In genomic region chr16:1531638-1531910, GRCh38 we compare ENCODE assay signal across 20 cellular contexts. TPM values are rescaled to one million over a fixed set of nuclear protein-coding genes. Genes with fewer than 3 reads are reported as not detected.
DNase-seq lines count a peak whose midpoint lies in the region; ATAC-seq and TF ChIP-seq lines count a peak whose summit lies in the region.
"Had no signal": no experiment of that assay in that cellular context is flagged by ENCODE, and none has a peak within 500 bp of the region (broad histone marks: within the 10 kb centered on the region; RNA-seq: fewer than 3 reads in every experiment).

No MANE protein-coding gene starts in this region.

- TF ChIP-seq EP300 in upper lobe of left lung (IDR thresholded peaks at IDR 0.05), result no peak

- H3K27me3 ChIP-seq in right atrium auricular region (no peaks in the 10 kb centered on the region), prostate gland (replicated peaks; ENCODE audit: insufficient read depth) (no peaks in the 10 kb centered on the region), upper lobe of left lung (no peaks in the 10 kb centered on the region)

- 77% methylated on average over 12 of the region's 14 CpGs for WGBS in prostate gland
- WGBS in upper lobe of left lung, 2 donors, result 80 to 92% methylated on average over 14 of the region's 14 CpGs

- no peak overlapping the region for H3K4me3 Mint-ChIP-seq in activated CD4-positive, alpha-beta T cell treated with anti-CD3 and anti-CD28 coated beads, Interleukin-2, amount 10 ng/mL, durations not matched to agents 7 days and 5 days
- H3K4me3 Mint-ChIP-seq: neural crest cell; T-helper 1 cell treated with Interleukin-12 subunit alpha and Interleukin-12 subunit beta and Interleukin-4 antibody, amounts not matched to agents 30 μg/mL and 1 μg/mL, for 36 hours had no signal

- H3K9me3 Mint-ChIP-seq in activated CD4-positive, alpha-beta T cell treated with anti-CD3 and anti-CD28 coated beads, Interleukin-2, amount 10 ng/mL, durations not matched to agents 7 days and 5 days, result no peaks in the 10 kb centered on the region
- H3K9me3 Mint-ChIP-seq: activated naive CD4-positive, alpha-beta T cell treated with anti-CD3 and anti-CD28 coated beads, Interleukin-2, amount 50 U/mL, for 72 hours; CD4-positive, CD25-positive, alpha-beta regulatory T cell; neural crest cell; T-helper 1 cell treated with Interleukin-12 subunit alpha and Interleukin-12 subunit beta and Interleukin-4 antibody, amounts not matched to agents 30 μg/mL and 1 μg/mL, for 36 hours had no signal

- H3K27me3 Mint-ChIP-seq in activated CD4-positive, alpha-beta T cell treated with anti-CD3 and anti-CD28 coated beads, Interleukin-2, amount 10 ng/mL, durations not matched to agents 7 days and 5 days, result no peaks in the 10 kb centered on the region
- H3K27me3 Mint-ChIP-seq: CD4-positive, CD25-positive, alpha-beta regulatory T cell had no signal

- H3K4me1 ChIP-seq in right atrium auricular region (peaks cover 0 to 72% of the 10 kb centered on the region in 2 donors), prostate gland (replicated peaks) (no peaks in the 10 kb centered on the region), upper lobe of left lung (peaks cover 44 to 75% (median 51%) of the 10 kb centered on the region in 4 donors)

- peaks cover 9% of the 10 kb centered on the region for H3K36me3 ChIP-seq in right atrium auricular region
- H3K36me3 ChIP-seq in prostate gland, result no peaks in the 10 kb centered on the region
- H3K36me3 ChIP-seq in upper lobe of left lung, result peaks cover 0 to 19% (median 12%) of the 10 kb centered on the region in 4 donors

- H3K27ac Mint-ChIP-seq in activated CD4-positive, alpha-beta T cell treated with anti-CD3 and anti-CD28 coated beads, Interleukin-2, amount 10 ng/mL, durations not matched to agents 7 days and 5 days, result peak overlapping the region; percentile 25
- H3K27ac Mint-ChIP-seq: T-helper 1 cell treated with Interleukin-12 subunit alpha and Interleukin-12 subunit beta and Interleukin-4 antibody, amounts not matched to agents 30 μg/mL and 1 μg/mL, for 36 hours had no signal

- H3K4me3 ChIP-seq in right atrium auricular region, result peak overlapping the region in 1 of 2 donors; percentile 66
- no peak overlapping the region for H3K4me3 ChIP-seq in prostate gland
- H3K4me3 ChIP-seq in upper lobe of left lung, result peak overlapping the region in 3 of 4 donors; percentile 11 to 87 (median 75)

- TF ChIP-seq POLR2A in prostate gland (IDR thresholded peaks at IDR 0.05), result no peak
- no peak for TF ChIP-seq POLR2A in upper lobe of left lung (IDR thresholded peaks at IDR 0.05)

- CTCF ChIA-PET in activated CD4-positive, alpha-beta T cell treated with anti-CD3 and anti-CD28 coated beads, Interleukin-2, amount 10 ng/mL, durations not matched to agents 7 days and 5 days (lab: Charles Lee), result no interaction called here

- no peak for DNase-seq in activated CD4-positive, alpha-beta T cell treated with anti-CD3 and anti-CD28 coated beads, Interleukin-2, amount 10 ng/mL, durations not matched to agents 7 days and 5 days
- no peak for DNase-seq in activated CD4-positive, alpha-beta T cell treated with anti-CD3 and anti-CD28 coated beads for 1 hour
- DNase-seq in right atrium auricular region (ENCODE audit: low spot score), result no peak
- DNase-seq in prostate gland (ENCODE audit: low spot score), result no peak
- DNase-seq in upper lobe of left lung, result peak in 1 of 2 donors; percentile 73
- DNase-seq in effector CD8-positive, alpha-beta T cell (lab: John Stamatoyannopoulos, UW), result no peak
- DNase-seq: activated CD8-positive, alpha-beta memory T cell treated with anti-CD3 and anti-CD28 coated beads, Interleukin-2, amount 50 U/mL, for 48 hours; CD4-positive, CD25-positive, alpha-beta regulatory T cell; central memory CD4-positive, alpha-beta T cell; head of caudate nucleus; NCI-H1930; NCI-H748 treated with DMSO at 0.1 percent for 48 hours had no signal

- intact Hi-C loops in prostate gland (cut with DNase I), result loop anchor here (5.0 kb wide), 1 partner anchor 81 kb away; the partner anchor contains the start of genes CRAMP1 and IFT140

- H3K4me1 Mint-ChIP-seq in activated CD4-positive, alpha-beta T cell treated with anti-CD3 and anti-CD28 coated beads, Interleukin-2, amount 10 ng/mL, durations not matched to agents 7 days and 5 days, result peaks cover 42% of the 10 kb centered on the region

- no peaks in the 10 kb centered on the region for H3K9me3 ChIP-seq in right atrium auricular region
- H3K9me3 ChIP-seq in prostate gland, result no peaks in the 10 kb centered on the region
- H3K9me3 ChIP-seq in upper lobe of left lung, result no peaks in the 10 kb centered on the region

- ATAC-seq in upper lobe of left lung (ENCODE audit: low FRiP score in 2 of 2), result no peak
- no peak for ATAC-seq in GM19035 (IDR thresholded peaks at IDR 0.05; ENCODE audit: unreplicated experiment)
- no peak for ATAC-seq in HG02759 (IDR thresholded peaks at IDR 0.05; ENCODE audit: unreplicated experiment)
- ATAC-seq: activated naive CD4-positive, alpha-beta T cell treated with anti-CD3 and anti-CD28 coated beads, Interleukin-2, amount 50 U/mL, for 72 hours; Panc1 had no signal

- TF ChIP-seq CTCF in right atrium auricular region (IDR thresholded peaks at IDR 0.05) (no peak), prostate gland (IDR thresholded peaks at IDR 0.05) (no peak), upper lobe of left lung (IDR thresholded peaks at IDR 0.05) (no peak)

- POLR2A ChIA-PET in activated CD4-positive, alpha-beta T cell treated with anti-CD3 and anti-CD28 coated beads, Interleukin-2, amount 10 ng/mL, durations not matched to agents 7 days and 5 days (lab: Charles Lee), result no interaction called here

- H3K27ac ChIP-seq in right atrium auricular region (peak overlapping the region; percentile 88 to 96), prostate gland (peak overlapping the region; percentile 81 to 87), upper lobe of left lung (peak overlapping the region; percentile 93 to 97 (median 96))
- H3K27ac ChIP-seq: 22Rv1 had no signal

- peaks cover 23% of the 10 kb centered on the region for H3K36me3 Mint-ChIP-seq in activated CD4-positive, alpha-beta T cell treated with anti-CD3 and anti-CD28 coated beads, Interleukin-2, amount 10 ng/mL, durations not matched to agents 7 days and 5 days (ENCODE audit: low read depth)

RNA-seq across cellular contexts. Expression of gene TMEM204, which starts 1.9 kb away (rescaled TPM):
- 10 to 100 TPM; 60.6 to 73.5 TPM for total RNA-seq in activated CD4-positive, alpha-beta T cell treated with anti-CD3 and anti-CD28 coated beads, Interleukin-2, amount 10 ng/mL, durations not matched to agents 7 days and 5 days
- total RNA-seq in right atrium auricular region, result 10 to 100 TPM; 35.1 to 42.2 TPM
- total RNA-seq in prostate gland, result 10 to 100 TPM; 20.7 to 33.9 TPM
- total RNA-seq in upper lobe of left lung, result 100 to 1,000 TPM in 1 of 6 donors, 10 to 100 TPM in 5; 31.4 to 112 (median 48.4) TPM
- total RNA-seq: M059J had no signal

RNA-seq across cellular contexts. Expression of gene TELO2, which starts 38.4 kb away (rescaled TPM):
- 10 to 100 TPM; 49.1 to 65.5 TPM for total RNA-seq in activated CD4-positive, alpha-beta T cell treated with anti-CD3 and anti-CD28 coated beads, Interleukin-2, amount 10 ng/mL, durations not matched to agents 7 days and 5 days
- 10 to 100 TPM; 11.3 to 11.5 TPM for total RNA-seq in right atrium auricular region
- 10 to 100 TPM; 35.1 to 53.5 TPM for total RNA-seq in prostate gland
- 100 to 1,000 TPM in 1 of 6 donors, 10 to 100 TPM in 5; 13.8 to 130 (median 41.5) TPM for total RNA-seq in upper lobe of left lung

RNA-seq across cellular contexts. Expression of gene PTX4, which starts 42.8 kb away (rescaled TPM):
- total RNA-seq in activated CD4-positive, alpha-beta T cell treated with anti-CD3 and anti-CD28 coated beads, Interleukin-2, amount 10 ng/mL, durations not matched to agents 7 days and 5 days, result not detected
- total RNA-seq in right atrium auricular region (under 1 TPM in 1 of 2 donors, not detected in 1; 0.24 TPM), prostate gland (1 to 10 TPM in 1 of 2 donors, not detected in 1; 2.2 TPM), upper lobe of left lung (under 1 TPM in 3 of 6 donors, not detected in 3; 0.30 to 0.34 (median 0.34) TPM)
- total RNA-seq: activated naive CD4-positive, alpha-beta T cell treated with anti-CD3 and anti-CD28 coated beads, Interleukin-2, amount 50 U/mL, for 72 hours; CD4-positive, CD25-positive, alpha-beta regulatory T cell; M059J had no signal

RNA-seq across cellular contexts. Expression of gene CLCN7, which starts 56.7 kb away (rescaled TPM):
- 10 to 100 TPM; 58.3 to 64.0 TPM for total RNA-seq in activated CD4-positive, alpha-beta T cell treated with anti-CD3 and anti-CD28 coated beads, Interleukin-2, amount 10 ng/mL, durations not matched to agents 7 days and 5 days
- total RNA-seq in right atrium auricular region (10 to 100 TPM; 19.4 to 31.7 TPM), prostate gland (100 to 1,000 TPM in 1 of 2 donors, 10 to 100 TPM in 1; 51.9 to 108 TPM), upper lobe of left lung (100 to 1,000 TPM in 4 of 6 donors, 10 to 100 TPM in 2; 78.0 to 463 (median 147) TPM)

Comparison
In these comparisons a context has a peak if more than half of its experiments do, and no peak if none do; other contexts are left out.
1. H3K4me3 ChIP-seq: peak in upper lobe of left lung (3 of 4); none in prostate gland (0 of 2).
2. Peak in every context shown above with its lines, with median percentiles within 50 percentile points of each other: H3K27ac ChIP-seq.